13 cellular contexts compared by ENCODE assay signal in the genomic region with DNA sequence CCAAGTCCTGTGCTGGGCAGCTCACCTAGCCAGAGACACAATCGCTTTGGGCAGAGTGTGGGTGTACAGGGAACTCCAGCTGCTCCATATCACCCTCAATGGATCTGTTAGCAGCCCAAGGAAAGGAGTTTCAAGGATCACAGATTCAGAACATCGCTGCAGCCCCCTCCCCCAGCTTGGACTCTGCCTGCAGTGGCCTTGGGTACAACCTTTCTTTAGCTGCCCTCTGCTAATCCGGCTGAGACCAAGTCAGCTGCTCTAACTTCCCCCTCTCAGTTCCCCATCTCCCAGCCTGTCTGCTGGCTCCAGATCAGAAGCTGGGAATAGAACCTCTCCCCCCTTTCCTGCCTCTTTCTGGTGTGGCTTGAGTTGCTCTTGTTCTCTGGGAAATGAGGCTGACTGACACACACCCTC. TPM values are rescaled to one million over a fixed set of nuclear protein-coding genes. Genes with fewer than 3 reads are reported as not detected.
A peak's percentile ranks its signal among the peaks of the same experiment; 100 is the strongest.
DNase-seq lines count a peak whose midpoint lies in the region; ATAC-seq and TF ChIP-seq lines count a peak whose summit lies in the region.
"Had no signal": no experiment of that assay in that cellular context is flagged by ENCODE, and none has a peak within 500 bp of the region (broad histone marks: within the 10 kb centered on the region; RNA-seq: fewer than 3 reads in every experiment).

No MANE protein-coding gene starts in this region.

- no peaks in the 10 kb centered on the region for H3K79me2 ChIP-seq in OCI-LY3 (ENCODE audit: low read length)

- H3K27me3 Mint-ChIP-seq in CD4-positive, alpha-beta T cell, result no peaks in the 10 kb centered on the region

- no peak overlapping the region for H4K91ac ChIP-seq in neuronal stem cell (ENCODE audit: low read depth, low read length, poor library complexity)

- H3K23ac ChIP-seq in neuronal stem cell (ENCODE audit: low read depth, low read length, poor library complexity), result no peak overlapping the region

- H3K14ac ChIP-seq in neuronal stem cell (ENCODE audit: low read length), result no peak overlapping the region

- H3K4me1 Mint-ChIP-seq in CD4-positive, alpha-beta T cell (ENCODE audit: low read depth), result peaks cover 16% of the 10 kb centered on the region

- POLR2A ChIA-PET in CD4-positive, alpha-beta T cell (lab: Charles Lee), result no interaction called here

- TF ChIP-seq EP300 in esophagus muscularis mucosa (IDR thresholded peaks at IDR 0.05), result no peak

- H3K4me3 Mint-ChIP-seq in CD4-positive, alpha-beta T cell, result peak overlapping the region; percentile 87

- H4K20me1 ChIP-seq in OCI-LY3 (ENCODE audit: insufficient read depth, low read length), result no peaks in the 10 kb centered on the region

- no peak for TF ChIP-seq CTCF in CD4-positive, alpha-beta T cell (IDR thresholded peaks at IDR 0.05)
- TF ChIP-seq CTCF in OCI-LY3 (IDR thresholded peaks at IDR 0.05; ENCODE audit: low read depth, low read length) (no peak), esophagus muscularis mucosa (IDR thresholded peaks at IDR 0.05) (no peak)

- H3K36me3 ChIP-seq in OCI-LY3 (replicated peaks; ENCODE audit: low read depth, low read length), result no peaks in the 10 kb centered on the region
- H3K36me3 ChIP-seq in esophagus muscularis mucosa, result peaks cover 5 to 19% (median 17%) of the 10 kb centered on the region in 4 donors
- peaks cover 0 to 2% of the 10 kb centered on the region in 2 donors for H3K36me3 ChIP-seq in neuronal stem cell (replicated peaks in 1 of 2; ENCODE audit: control insufficient read depth in 2 of 2, insufficient read depth in 2 of 2, low read length in 2 of 2)
- H3K36me3 ChIP-seq: HAP-1 had no signal

- H3K9me3 ChIP-seq in CD4-positive, alpha-beta T cell (ENCODE audit: control insufficient read depth, low read length), result no peaks in the 10 kb centered on the region
- H3K9me3 ChIP-seq in OCI-LY3 (ENCODE audit: insufficient read depth, low read length) (no peaks in the 10 kb centered on the region), esophagus muscularis mucosa (no peaks in the 10 kb centered on the region), neuronal stem cell (replicated peaks in 1 of 2; ENCODE audit: control insufficient read depth in 2 of 2, insufficient read depth in 1 of 2, low read depth in 1 of 2, low read length in 2 of 2) (no peaks in the 10 kb centered on the region)
- H3K9me3 ChIP-seq: HAP-1 had no signal

- no peak overlapping the region for H3K27ac ChIP-seq in CD4-positive, alpha-beta T cell (ENCODE audit: low read depth, low read length)
- H3K27ac ChIP-seq in OCI-LY3 (ENCODE audit: low read length), result no peak overlapping the region
- H3K27ac ChIP-seq in esophagus muscularis mucosa (replicated peaks in 1 of 4), result peak overlapping the region in 3 of 4 donors; percentile 85 to 88 (median 87)
- no peak overlapping the region for H3K27ac ChIP-seq in neuronal stem cell (replicated peaks; ENCODE audit: low read length)

- H3K9me3 Mint-ChIP-seq in CD4-positive, alpha-beta T cell, result no peaks in the 10 kb centered on the region

- H3K4me3 ChIP-seq in OCI-LY3 (ENCODE audit: low read length) (peak overlapping the region; percentile 76; the same call in 1 of the 2 replicates), esophagus muscularis mucosa (peak overlapping the region; percentile 90 to 98 (median 95)), neuronal stem cell (ENCODE audit: low read length in 2 of 2) (peak overlapping the region in 1 of 2 donors; percentile 47)

- H3K4me2 ChIP-seq in OCI-LY3 (ENCODE audit: low read length) (peak overlapping the region; percentile 67), neuronal stem cell (ENCODE audit: insufficient read depth, low read length, poor library complexity, severe bottlenecking) (no peak overlapping the region)

- no peaks in the 10 kb centered on the region for H3K27me3 ChIP-seq in CD4-positive, alpha-beta T cell (ENCODE audit: control insufficient read depth, insufficient read depth, low read length)
- H3K27me3 ChIP-seq in OCI-LY3 (ENCODE audit: low read depth, low read length), result peaks cover 31% of the 10 kb centered on the region
- no peaks in the 10 kb centered on the region for H3K27me3 ChIP-seq in esophagus muscularis mucosa
- peaks cover 0 to 27% (median 16%) of the 10 kb centered on the region in 3 experiments for H3K27me3 ChIP-seq in neuronal stem cell (ENCODE audit: control insufficient read depth in 3 of 3, insufficient read depth in 3 of 3, low read depth in 1 of 3, low read length in 3 of 3)

- CTCF ChIA-PET in CD4-positive, alpha-beta T cell (lab: Charles Lee), result no interaction called here

- H2BK120ac ChIP-seq in neuronal stem cell (ENCODE audit: low read depth, low read length), result no peak overlapping the region

- H2BK12ac ChIP-seq in neuronal stem cell (ENCODE audit: low read length), result no peak overlapping the region

- H3K9ac ChIP-seq in OCI-LY3 (ENCODE audit: low read length), result no peak overlapping the region
- H3K9ac ChIP-seq in neuronal stem cell (ENCODE audit: low read depth, low read length, poor library complexity), result no peak overlapping the region

- peaks cover 6% of the 10 kb centered on the region for H3K36me3 Mint-ChIP-seq in CD4-positive, alpha-beta T cell (ENCODE audit: low read depth)

- H3K4ac ChIP-seq in neuronal stem cell (ENCODE audit: low read length), result no peak overlapping the region

- H3K4me1 ChIP-seq in OCI-LY3 (ENCODE audit: low read length), result peaks cover 15% of the 10 kb centered on the region
- H3K4me1 ChIP-seq in esophagus muscularis mucosa, result peaks cover 18 to 31% (median 27%) of the 10 kb centered on the region in 4 donors
- H3K4me1 ChIP-seq in neuronal stem cell (ENCODE audit: control insufficient read depth in 2 of 2, insufficient read depth in 1 of 2, low read depth in 1 of 2, low read length in 2 of 2), result peaks cover 8 to 9% of the 10 kb centered on the region in 2 donors
- H3K4me1 ChIP-seq: HAP-1 had no signal

- peak overlapping the region; percentile 70 for H3K27ac Mint-ChIP-seq in CD4-positive, alpha-beta T cell

- no peak overlapping the region for H2BK5ac ChIP-seq in neuronal stem cell (ENCODE audit: low read length)

- TF ChIP-seq POLR2A in esophagus muscularis mucosa (IDR thresholded peaks at IDR 0.05; ENCODE audit: low read depth), result no peak

- H2AK5ac ChIP-seq in neuronal stem cell (ENCODE audit: low read depth, low read length), result peak overlapping the region; percentile 13

- H2AFZ ChIP-seq in OCI-LY3 (ENCODE audit: low read depth, low read length) (no peak overlapping the region), neuronal stem cell (ENCODE audit: low read length) (peak overlapping the region; percentile 99)

- intact Hi-C loops in CD4-positive, alpha-beta T cell (cut with DNase I, micrococcal nuclease), result loop anchor here (2.0 to 10.0 kb wide), 6 partner anchors 63 to 685 kb away; a partner anchor contains a TSS
- intact Hi-C loops in esophagus muscularis mucosa (cut with DNase I), result loop anchor here (5.0 kb wide), 1 partner anchor 63 kb away; no protein-coding TSS in a partner anchor

- ATAC-seq in CD4-positive, alpha-beta T cell (ENCODE audit: poor library complexity), result no peak
- ATAC-seq in HG02840 (IDR thresholded peaks at IDR 0.05; ENCODE audit: low FRiP score, unreplicated experiment) (no peak), HG02763 (IDR thresholded peaks at IDR 0.05; ENCODE audit: unreplicated experiment) (no peak)

- H3K18ac ChIP-seq in neuronal stem cell (ENCODE audit: low read length), result no peak overlapping the region

- no peak overlapping the region for H2BK15ac ChIP-seq in neuronal stem cell (ENCODE audit: low read length)

- WGBS in esophagus muscularis mucosa, result 65% methylated on average over 3 of the region's 3 CpGs
- no CpG with 5 or more reads among the region's 3 CpGs for WGBS in neuronal stem cell (ENCODE audit: extremely low coverage in 2 of 2, insufficient read length in 2 of 2, insufficient replicate concordance in 1 of 2), 2 donors

- no peaks in the 10 kb centered on the region for H3K79me1 ChIP-seq in neuronal stem cell (ENCODE audit: low read depth, low read length)

- no peak for DNase-seq in CD4-positive, alpha-beta T cell
- DNase-seq in esophagus muscularis mucosa (ENCODE audit: extremely low spot score) (no peak), neuronal stem cell (ENCODE audit: low spot score) (no peak), GOT3 (lab: John Stamatoyannopoulos, UW) (no peak)
- no peak for DNase-seq in stimulated activated CD4-positive, alpha-beta T cell treated with anti-CD3 and anti-CD28 coated beads, Interleukin-4, amount 100 ng/mL, for 1 hour
- DNase-seq: GF-D8; NCI-H2029 treated with DMSO at 0.1 percent for 48 hours; stimulated activated CD4-positive, alpha-beta T cell treated with anti-CD3 and anti-CD28 coated beads, Interleukin-4, amount 100 ng/mL, for 24 hours had no signal

- H4K8ac ChIP-seq in neuronal stem cell (ENCODE audit: low read depth, low read length), result no peak overlapping the region

RNA-seq across cellular contexts. Expression of a gene that starts 1.3 kb away (rescaled TPM):
- 1 to 10 TPM; 8.0 to 8.5 TPM for total RNA-seq in CD4-positive, alpha-beta T cell
- 1 to 10 TPM; 2.5 to 5.5 (median 4.2) TPM for total RNA-seq in esophagus muscularis mucosa
- 1.2 TPM for polyA plus RNA-seq in neuronal stem cell (2013, experiment 1 of 2)
- 1.4 TPM for polyA plus RNA-seq in neuronal stem cell (2013, experiment 2 of 2)

RNA-seq across cellular contexts. Expression of a gene that starts 26.1 kb away (rescaled TPM):
- total RNA-seq in CD4-positive, alpha-beta T cell, result 1 to 10 TPM; 4.0 to 5.0 TPM
- total RNA-seq in esophagus muscularis mucosa, result under 1 TPM in 2 of 4 donors, not detected in 2; 0.17 to 0.23 TPM
- polyA plus RNA-seq in neuronal stem cell (2013, experiment 1 of 2), result 0.04 TPM
- polyA plus RNA-seq in neuronal stem cell (2013, experiment 2 of 2), result 0.08 TPM
- total RNA-seq: frontal cortex had no signal

Comparison
In these comparisons a context has a peak if more than half of its experiments do, and no peak if none do; other contexts are left out.
1. H3K27ac ChIP-seq: peak in esophagus muscularis mucosa (3 of 4); none in CD4-positive, alpha-beta T cell (single experiment), OCI-LY3 (single experiment) and neuronal stem cell (single experiment).
2. RNA of a gene that starts 26.1 kb away (total RNA-seq): 4.0 to 5.0 TPM in CD4-positive, alpha-beta T cell; 0.17 to 0.23 TPM in esophagus muscularis mucosa; every median in the first group is over 4 times any median in the second.